Comparison of ENCODE assay signal across 18 cellular contexts in genomic region chr14:37844614-37845013, GRCh38.
"Had no signal": no experiment of that assay in that cellular context is flagged by ENCODE, and none has a peak within 500 bp of the region (broad histone marks: within the 10 kb centered on the region; RNA-seq: fewer than 3 reads in every experiment).

No MANE protein-coding gene starts in this region.

- ATAC-seq: naive thymus-derived CD4-positive, alpha-beta T cell; natural killer cell treated with Interleukin-12 subunit alpha and Interleukin-12 subunit beta and Interleukin-15 and Interleukin-18, amount 100 ng/mL, for 72 hours; pancreas; right cardiac atrium; stimulated activated effector memory CD8-positive, alpha-beta T cell treated with anti-CD3 and anti-CD28 coated beads, Interleukin-12 subunit alpha, Interleukin-12 subunit beta, amount 100 ng/mL, for 72 hours; upper lobe of right lung had no signal

- DNase-seq: islet precursor cell; left ventricle myocardium inferior; mesendoderm; naive thymus-derived CD4-positive, alpha-beta T cell; nucleus accumbens; pancreas; retina; right cardiac atrium; sigmoid colon; small intestine; spleen; stimulated activated CD4-positive, alpha-beta T cell treated with anti-CD3 and anti-CD28 coated beads, Interleukin-4, amount 100 ng/mL, for 24 hours; stimulated activated naive CD4-positive, alpha-beta T cell; tibial artery; trophoblast cell; upper lobe of right lung had no signal
